ENCODE assay signal across 8 cellular contexts in the genomic region with DNA sequence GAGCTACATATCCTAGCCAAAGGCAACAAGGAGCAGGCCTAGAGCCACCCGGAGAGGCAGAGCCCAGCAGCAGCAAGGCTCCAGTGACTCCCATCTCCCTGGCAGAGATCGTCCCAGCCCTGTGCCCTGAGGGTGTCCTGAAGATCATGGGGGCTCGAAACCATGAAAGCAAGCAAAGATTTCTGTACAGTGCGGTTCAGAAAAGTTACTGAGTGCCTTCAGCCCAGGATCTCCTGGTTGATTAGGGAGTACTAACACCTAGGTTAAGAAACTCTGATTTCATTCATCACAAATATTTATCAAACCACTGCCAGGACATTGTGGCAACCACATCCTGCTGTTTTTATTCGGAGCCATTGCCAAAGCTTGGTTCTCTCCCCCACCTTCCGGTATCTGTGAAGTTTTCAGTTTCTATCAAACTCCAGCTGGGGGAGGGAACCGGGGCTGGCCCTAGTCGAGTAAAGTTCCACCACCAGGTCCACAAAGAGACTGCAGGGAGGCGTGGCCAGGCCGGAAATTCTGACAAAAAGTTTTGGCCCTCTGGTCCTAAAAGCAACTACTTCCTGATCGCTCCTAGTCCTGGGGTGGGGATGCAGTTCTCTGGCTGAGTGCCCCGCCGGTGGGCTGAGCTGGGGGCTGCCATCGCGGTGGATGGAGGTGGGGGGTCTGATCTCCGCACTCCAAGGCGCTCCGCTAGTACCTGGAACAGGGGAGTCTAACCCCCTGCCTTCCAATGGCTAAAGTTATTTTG. TPM values are rescaled to one million over a fixed set of nuclear protein-coding genes. Genes with fewer than 3 reads are reported as not detected.
A peak's percentile ranks its signal among the peaks of the same experiment; 100 is the strongest.
DNase-seq lines count a peak whose midpoint lies in the region; ATAC-seq lines count a peak whose summit lies in the region.

No MANE protein-coding gene starts in this region.

- DNase-seq in ACHN (peak; percentile 79), OCI-M1 (lab: John Stamatoyannopoulos, UW) (peak; percentile 97), fibroblast of gingiva (ENCODE audit: low read depth) (peak; percentile 88), naive B cell (peak; percentile 92)
- DNase-seq in activated T-cell treated with anti-CD3 and anti-CD28 coated beads, Interleukin-2, amount 50 U/mL, for 48 hours: peak; percentile 94
- peak; percentile 65 to 93 for DNase-seq in stimulated activated effector memory CD8-positive, alpha-beta T cell treated with anti-CD3 and anti-CD28 coated beads, Interleukin-12 subunit alpha, Interleukin-12 subunit beta, amount 100 ng/mL, for 72 hours (ENCODE audit: low spot score in 2 of 2)

- H3K4me1 Mint-ChIP-seq in naive B cell: peaks cover 50 to 62% (median 57%) of the 10 kb centered on the region in 3 donors
- peaks cover 45% of the 10 kb centered on the region for H3K4me1 Mint-ChIP-seq in stimulated activated effector memory CD8-positive, alpha-beta T cell treated with anti-CD3 and anti-CD28 coated beads, Interleukin-12 subunit alpha, Interleukin-12 subunit beta, amount 100 ng/mL, for 72 hours

- peak overlapping the region; percentile 64 to 96 (median 92) for H3K27ac Mint-ChIP-seq in naive B cell
- H3K27ac Mint-ChIP-seq in stimulated activated effector memory CD8-positive, alpha-beta T cell treated with anti-CD3 and anti-CD28 coated beads, Interleukin-12 subunit alpha, Interleukin-12 subunit beta, amount 100 ng/mL, for 72 hours: peak overlapping the region; percentile 80

- in situ Hi-C loops in ACHN (cut with HindIII; ENCODE audit: low pct_ligation_motif_present, low pct_unique_long_range_greater_than_20kb, low sequenced_read_pairs): no loop called here

- ATAC-seq in GM18520 (IDR thresholded peaks at IDR 0.05; ENCODE audit: unreplicated experiment) (peak; percentile 62), HG03060 (IDR thresholded peaks at IDR 0.05; ENCODE audit: low read depth, unreplicated experiment) (peak; percentile 75), naive B cell (ENCODE audit: low read depth in 2 of 2) (peak; percentile 74 to 79)
- peak; percentile 85 for ATAC-seq in stimulated activated effector memory CD8-positive, alpha-beta T cell treated with anti-CD3 and anti-CD28 coated beads, Interleukin-12 subunit alpha, Interleukin-12 subunit beta, amount 100 ng/mL, for 72 hours

- no peaks in the 10 kb centered on the region for H3K9me3 Mint-ChIP-seq in naive B cell
- H3K9me3 Mint-ChIP-seq in stimulated activated effector memory CD8-positive, alpha-beta T cell treated with anti-CD3 and anti-CD28 coated beads, Interleukin-12 subunit alpha, Interleukin-12 subunit beta, amount 100 ng/mL, for 72 hours: no peaks in the 10 kb centered on the region

- peak overlapping the region; percentile 84 to 96 (median 94) for H3K4me3 Mint-ChIP-seq in naive B cell
- peak overlapping the region; percentile 77 for H3K4me3 Mint-ChIP-seq in stimulated activated effector memory CD8-positive, alpha-beta T cell treated with anti-CD3 and anti-CD28 coated beads, Interleukin-12 subunit alpha, Interleukin-12 subunit beta, amount 100 ng/mL, for 72 hours

- H3K36me3 Mint-ChIP-seq in naive B cell: peaks cover 0 to 9% of the 10 kb centered on the region in 2 donors
- H3K36me3 Mint-ChIP-seq in stimulated activated effector memory CD8-positive, alpha-beta T cell treated with anti-CD3 and anti-CD28 coated beads, Interleukin-12 subunit alpha, Interleukin-12 subunit beta, amount 100 ng/mL, for 72 hours: peaks cover 51% of the 10 kb centered on the region

- no peaks in the 10 kb centered on the region for H3K27me3 Mint-ChIP-seq in naive B cell

RNA-seq across cellular contexts. Expression of gene RAB43, which starts 1.2 kb away (rescaled TPM):
- polyA plus RNA-seq in naive B cell (ENCODE audit: low read depth in 6 of 6): 10 to 100 TPM in 2 of 6 donors, 1 to 10 TPM in 4; 4.0 to 10.7 (median 7.0) TPM

RNA-seq across cellular contexts. Expression of gene ISY1, which starts 40.4 kb away (rescaled TPM):
- 10 to 100 TPM; 74.5 to 95.8 (median 88.9) TPM for polyA plus RNA-seq in naive B cell (ENCODE audit: low read depth in 6 of 6)

RNA-seq across cellular contexts. Expression of gene GP9, which starts 59.9 kb away (rescaled TPM):
- polyA plus RNA-seq in naive B cell (ENCODE audit: low read depth in 6 of 6): 1 to 10 TPM in 5 of 6 donors, under 1 TPM in 1; 0.99 to 6.8 (median 4.1) TPM

Comparison
In these comparisons a context has a peak if more than half of its experiments do, and no peak if none do; other contexts are left out.
1. Peak in every context shown above with its lines: DNase-seq and ATAC-seq.